1 cellular context compared by ENCODE assay signal in the genomic region with DNA sequence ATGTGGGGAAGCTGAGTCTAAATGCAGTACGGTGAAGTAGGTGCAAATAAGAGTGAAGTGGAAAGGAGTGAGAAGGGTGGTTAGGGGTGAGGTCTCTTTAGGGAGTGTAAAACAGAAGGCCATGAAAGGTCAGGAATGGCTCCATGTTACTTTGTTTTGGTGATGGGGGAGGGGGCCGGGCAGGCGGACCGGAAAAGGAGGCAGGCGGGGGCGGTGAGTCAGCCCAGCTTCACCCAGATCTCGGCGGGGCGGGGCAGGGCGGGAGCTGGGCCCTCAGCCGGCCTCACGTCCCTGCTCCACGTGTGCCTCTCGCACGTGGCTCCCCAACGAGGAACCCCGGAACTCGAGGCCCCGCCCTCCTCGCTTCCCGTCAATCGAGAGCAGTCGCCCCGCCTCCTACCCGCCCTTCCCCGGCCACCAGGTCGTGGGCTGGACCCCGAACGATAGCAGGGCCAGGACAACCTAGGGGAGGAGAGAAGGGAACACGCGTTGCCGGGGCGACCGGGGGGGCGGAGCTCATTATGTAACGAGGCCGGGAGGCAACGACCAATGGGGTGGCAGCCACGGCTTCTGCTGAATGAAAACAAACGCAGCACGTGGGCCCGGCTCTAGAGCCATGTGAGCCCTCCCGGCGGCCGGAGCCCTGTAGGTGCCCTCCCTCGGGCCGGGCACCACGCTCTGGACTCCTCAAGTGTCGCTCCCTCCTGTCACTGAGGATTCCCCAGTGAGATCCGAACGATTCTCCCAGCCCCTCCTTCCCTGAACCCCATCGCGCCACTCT.
A peak's percentile ranks its signal among the peaks of the same experiment; 100 is the strongest.
TF ChIP-seq lines count a peak whose summit lies in the region.

No MANE protein-coding gene starts in this region.

TF ChIP-seq in HepG2, 621 proteins besides CTCF, POLR2A, EP300 and RAD21 (continued from another document and continues in another):
- TF ChIP-seq TP53 (CRISPR knock-in tag; conservative IDR thresholded peaks at IDR 0.05): peak; percentile 26; the same call in 1 of the 2 replicates
- peak; percentile 98 for TF ChIP-seq ZNF547 (CRISPR knock-in tag; IDR thresholded peaks at IDR 0.05)
- peak; percentile 99 for TF ChIP-seq U2AF2 (IDR thresholded peaks at IDR 0.05; ENCODE audit: low read depth, low read length)
- peak; percentile 45; the same call in 1 of the 2 replicates for TF ChIP-seq ZBTB3 (CRISPR knock-in tag; IDR thresholded peaks at IDR 0.05; ENCODE audit: borderline replicate concordance, low read depth)
- TF ChIP-seq ZNF510 (CRISPR knock-in tag; IDR thresholded peaks at IDR 0.05; ENCODE audit: low read depth): 0 out of 2 replicates have a peak, but pooled peaks have one; percentile 39
- peak; percentile 65; the same call in 1 of the 2 replicates for TF ChIP-seq REPIN1 (CRISPR knock-in tag; IDR thresholded peaks at IDR 0.05; ENCODE audit: borderline replicate concordance, low read depth)
- TF ChIP-seq TOPORS (CRISPR knock-in tag; IDR thresholded peaks at IDR 0.05): peak; percentile 83; the same call in 1 of the 2 replicates
- no peak for TF ChIP-seq STAG1 (CRISPR knock-in tag; IDR thresholded peaks at IDR 0.05)
- no peak for TF ChIP-seq PTBP1 (IDR thresholded peaks at IDR 0.05; ENCODE audit: low read depth, low read length, poor library complexity, severe bottlenecking)
- TF ChIP-seq SP140L (CRISPR knock-in tag; IDR thresholded peaks at IDR 0.05; ENCODE audit: borderline replicate concordance): peak; percentile 93; the same call in 1 of the 2 replicates
- peak; percentile 94; the same call in 1 of the 2 replicates for TF ChIP-seq HOXD1 (CRISPR knock-in tag; IDR thresholded peaks at IDR 0.05)
- TF ChIP-seq ZNF589 (CRISPR knock-in tag; conservative IDR thresholded peaks at IDR 0.05): peak; percentile 98
- peak; percentile 93 for TF ChIP-seq NCOA1 (CRISPR knock-in tag; IDR thresholded peaks at IDR 0.05)
- peak; percentile 29; the same call in 1 of the 2 replicates for TF ChIP-seq SNAI1 (CRISPR knock-in tag; IDR thresholded peaks at IDR 0.05; ENCODE audit: borderline replicate concordance)
- TF ChIP-seq ARID2 (CRISPR knock-in tag; IDR thresholded peaks at IDR 0.05; ENCODE audit: borderline replicate concordance): peak; percentile 84; the same call in 1 of the 2 replicates
- 0 out of 2 replicates have a peak, but pooled peaks have one; percentile 13 for TF ChIP-seq SETDB1 (CRISPR knock-in tag; IDR thresholded peaks at IDR 0.05; ENCODE audit: borderline replicate concordance)
- TF ChIP-seq FOXM1 (CRISPR knock-in tag; IDR thresholded peaks at IDR 0.05): no peak
- TF ChIP-seq ZNF33B (CRISPR knock-in tag; IDR thresholded peaks at IDR 0.05): peak; percentile 80
- TF ChIP-seq, protein P1, sequence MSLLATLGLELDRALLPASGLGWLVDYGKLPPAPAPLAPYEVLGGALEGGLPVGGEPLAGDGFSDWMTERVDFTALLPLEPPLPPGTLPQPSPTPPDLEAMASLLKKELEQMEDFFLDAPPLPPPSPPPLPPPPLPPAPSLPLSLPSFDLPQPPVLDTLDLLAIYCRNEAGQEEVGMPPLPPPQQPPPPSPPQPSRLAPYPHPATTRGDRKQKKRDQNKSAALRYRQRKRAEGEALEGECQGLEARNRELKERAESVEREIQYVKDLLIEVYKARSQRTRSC (CRISPR knock-in tag; IDR thresholded peaks at IDR 0.05; ENCODE audit: low read depth): 0 out of 2 replicates have a peak, but pooled peaks have one; percentile 72
- TF ChIP-seq ZNF30 (CRISPR knock-in tag; IDR thresholded peaks at IDR 0.05): 0 out of 2 replicates have a peak, but pooled peaks have one; percentile 76
- peak; percentile 96 for TF ChIP-seq TARDBP (CRISPR knock-in tag; IDR thresholded peaks at IDR 0.05)
- peak; percentile 71; the same call in 1 of the 2 replicates for TF ChIP-seq ZFP41 (CRISPR knock-in tag; IDR thresholded peaks at IDR 0.05; ENCODE audit: borderline replicate concordance)
- TF ChIP-seq SCMH1 (CRISPR knock-in tag; IDR thresholded peaks at IDR 0.05; ENCODE audit: borderline replicate concordance): no peak
- peak; percentile 97 for TF ChIP-seq ZNF343 (CRISPR knock-in tag; IDR thresholded peaks at IDR 0.05)
- TF ChIP-seq, protein P2, sequence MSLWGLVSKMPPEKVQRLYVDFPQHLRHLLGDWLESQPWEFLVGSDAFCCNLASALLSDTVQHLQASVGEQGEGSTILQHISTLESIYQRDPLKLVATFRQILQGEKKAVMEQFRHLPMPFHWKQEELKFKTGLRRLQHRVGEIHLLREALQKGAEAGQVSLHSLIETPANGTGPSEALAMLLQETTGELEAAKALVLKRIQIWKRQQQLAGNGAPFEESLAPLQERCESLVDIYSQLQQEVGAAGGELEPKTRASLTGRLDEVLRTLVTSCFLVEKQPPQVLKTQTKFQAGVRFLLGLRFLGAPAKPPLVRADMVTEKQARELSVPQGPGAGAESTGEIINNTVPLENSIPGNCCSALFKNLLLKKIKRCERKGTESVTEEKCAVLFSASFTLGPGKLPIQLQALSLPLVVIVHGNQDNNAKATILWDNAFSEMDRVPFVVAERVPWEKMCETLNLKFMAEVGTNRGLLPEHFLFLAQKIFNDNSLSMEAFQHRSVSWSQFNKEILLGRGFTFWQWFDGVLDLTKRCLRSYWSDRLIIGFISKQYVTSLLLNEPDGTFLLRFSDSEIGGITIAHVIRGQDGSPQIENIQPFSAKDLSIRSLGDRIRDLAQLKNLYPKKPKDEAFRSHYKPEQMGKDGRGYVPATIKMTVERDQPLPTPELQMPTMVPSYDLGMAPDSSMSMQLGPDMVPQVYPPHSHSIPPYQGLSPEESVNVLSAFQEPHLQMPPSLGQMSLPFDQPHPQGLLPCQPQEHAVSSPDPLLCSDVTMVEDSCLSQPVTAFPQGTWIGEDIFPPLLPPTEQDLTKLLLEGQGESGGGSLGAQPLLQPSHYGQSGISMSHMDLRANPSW (CRISPR knock-in tag; IDR thresholded peaks at IDR 0.05; ENCODE audit: borderline replicate concordance): no peak
- TF ChIP-seq ZNF430 (CRISPR knock-in tag; IDR thresholded peaks at IDR 0.05): peak; percentile 81
- TF ChIP-seq, protein P3, sequence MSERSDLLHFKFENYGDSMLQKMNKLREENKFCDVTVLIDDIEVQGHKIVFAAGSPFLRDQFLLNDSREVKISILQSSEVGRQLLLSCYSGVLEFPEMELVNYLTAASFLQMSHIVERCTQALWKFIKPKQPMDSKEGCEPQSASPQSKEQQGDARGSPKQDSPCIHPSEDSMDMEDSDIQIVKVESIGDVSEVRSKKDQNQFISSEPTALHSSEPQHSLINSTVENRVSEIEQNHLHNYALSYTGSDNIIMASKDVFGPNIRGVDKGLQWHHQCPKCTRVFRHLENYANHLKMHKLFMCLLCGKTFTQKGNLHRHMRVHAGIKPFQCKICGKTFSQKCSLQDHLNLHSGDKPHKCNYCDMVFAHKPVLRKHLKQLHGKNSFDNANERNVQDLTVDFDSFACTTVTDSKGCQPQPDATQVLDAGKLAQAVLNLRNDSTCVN (CRISPR knock-in tag; IDR thresholded peaks at IDR 0.05; ENCODE audit: borderline replicate concordance): peak; percentile 95
- no peak for TF ChIP-seq SMC3 (IDR thresholded peaks at IDR 0.05; ENCODE audit: low read length)
- TF ChIP-seq, protein P4, sequence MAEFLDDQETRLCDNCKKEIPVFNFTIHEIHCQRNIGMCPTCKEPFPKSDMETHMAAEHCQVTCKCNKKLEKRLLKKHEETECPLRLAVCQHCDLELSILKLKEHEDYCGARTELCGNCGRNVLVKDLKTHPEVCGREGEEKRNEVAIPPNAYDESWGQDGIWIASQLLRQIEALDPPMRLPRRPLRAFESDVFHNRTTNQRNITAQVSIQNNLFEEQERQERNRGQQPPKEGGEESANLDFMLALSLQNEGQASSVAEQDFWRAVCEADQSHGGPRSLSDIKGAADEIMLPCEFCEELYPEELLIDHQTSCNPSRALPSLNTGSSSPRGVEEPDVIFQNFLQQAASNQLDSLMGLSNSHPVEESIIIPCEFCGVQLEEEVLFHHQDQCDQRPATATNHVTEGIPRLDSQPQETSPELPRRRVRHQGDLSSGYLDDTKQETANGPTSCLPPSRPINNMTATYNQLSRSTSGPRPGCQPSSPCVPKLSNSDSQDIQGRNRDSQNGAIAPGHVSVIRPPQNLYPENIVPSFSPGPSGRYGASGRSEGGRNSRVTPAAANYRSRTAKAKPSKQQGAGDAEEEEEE (CRISPR knock-in tag; IDR thresholded peaks at IDR 0.05; ENCODE audit: borderline replicate concordance): peak; percentile 99
- TF ChIP-seq EED (CRISPR knock-in tag; IDR thresholded peaks at IDR 0.05): peak; percentile 94
- TF ChIP-seq DMAP1 (CRISPR knock-in tag; IDR thresholded peaks at IDR 0.05): peak; percentile 98
- TF ChIP-seq, protein P5, sequence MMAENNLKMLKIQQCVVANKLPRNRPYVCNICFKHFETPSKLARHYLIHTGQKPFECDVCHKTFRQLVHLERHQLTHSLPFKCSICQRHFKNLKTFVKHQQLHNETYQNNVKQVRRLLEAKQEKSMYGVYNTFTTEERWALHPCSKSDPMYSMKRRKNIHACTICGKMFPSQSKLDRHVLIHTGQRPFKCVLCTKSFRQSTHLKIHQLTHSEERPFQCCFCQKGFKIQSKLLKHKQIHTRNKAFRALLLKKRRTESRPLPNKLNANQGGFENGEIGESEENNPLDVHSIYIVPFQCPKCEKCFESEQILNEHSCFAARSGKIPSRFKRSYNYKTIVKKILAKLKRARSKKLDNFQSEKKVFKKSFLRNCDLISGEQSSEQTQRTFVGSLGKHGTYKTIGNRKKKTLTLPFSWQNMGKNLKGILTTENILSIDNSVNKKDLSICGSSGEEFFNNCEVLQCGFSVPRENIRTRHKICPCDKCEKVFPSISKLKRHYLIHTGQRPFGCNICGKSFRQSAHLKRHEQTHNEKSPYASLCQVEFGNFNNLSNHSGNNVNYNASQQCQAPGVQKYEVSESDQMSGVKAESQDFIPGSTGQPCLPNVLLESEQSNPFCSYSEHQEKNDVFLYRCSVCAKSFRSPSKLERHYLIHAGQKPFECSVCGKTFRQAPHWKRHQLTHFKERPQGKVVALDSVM (CRISPR knock-in tag; IDR thresholded peaks at IDR 0.05): peak; percentile 46; the same call in 1 of the 2 replicates
- TF ChIP-seq, protein P6, sequence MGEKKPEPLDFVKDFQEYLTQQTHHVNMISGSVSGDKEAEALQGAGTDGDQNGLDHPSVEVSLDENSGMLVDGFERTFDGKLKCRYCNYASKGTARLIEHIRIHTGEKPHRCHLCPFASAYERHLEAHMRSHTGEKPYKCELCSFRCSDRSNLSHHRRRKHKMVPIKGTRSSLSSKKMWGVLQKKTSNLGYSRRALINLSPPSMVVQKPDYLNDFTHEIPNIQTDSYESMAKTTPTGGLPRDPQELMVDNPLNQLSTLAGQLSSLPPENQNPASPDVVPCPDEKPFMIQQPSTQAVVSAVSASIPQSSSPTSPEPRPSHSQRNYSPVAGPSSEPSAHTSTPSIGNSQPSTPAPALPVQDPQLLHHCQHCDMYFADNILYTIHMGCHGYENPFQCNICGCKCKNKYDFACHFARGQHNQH (CRISPR knock-in tag; IDR thresholded peaks at IDR 0.05): peak; percentile 99
- no peak for TF ChIP-seq ZNF562 (CRISPR knock-in tag; IDR thresholded peaks at IDR 0.05; ENCODE audit: borderline replicate concordance)
- TF ChIP-seq MIER2 (CRISPR knock-in tag; IDR thresholded peaks at IDR 0.05): peak; percentile 75
- TF ChIP-seq SPEN (CRISPR knock-in tag; IDR thresholded peaks at IDR 0.05; ENCODE audit: low read depth): peak; percentile 98; the same call in 1 of the 2 replicates
- TF ChIP-seq DNMT1 (CRISPR knock-in tag; IDR thresholded peaks at IDR 0.05): peak; percentile 98
- TF ChIP-seq HIVEP1 (CRISPR knock-in tag; IDR thresholded peaks at IDR 0.05): peak; percentile 99
- TF ChIP-seq, protein P7, sequence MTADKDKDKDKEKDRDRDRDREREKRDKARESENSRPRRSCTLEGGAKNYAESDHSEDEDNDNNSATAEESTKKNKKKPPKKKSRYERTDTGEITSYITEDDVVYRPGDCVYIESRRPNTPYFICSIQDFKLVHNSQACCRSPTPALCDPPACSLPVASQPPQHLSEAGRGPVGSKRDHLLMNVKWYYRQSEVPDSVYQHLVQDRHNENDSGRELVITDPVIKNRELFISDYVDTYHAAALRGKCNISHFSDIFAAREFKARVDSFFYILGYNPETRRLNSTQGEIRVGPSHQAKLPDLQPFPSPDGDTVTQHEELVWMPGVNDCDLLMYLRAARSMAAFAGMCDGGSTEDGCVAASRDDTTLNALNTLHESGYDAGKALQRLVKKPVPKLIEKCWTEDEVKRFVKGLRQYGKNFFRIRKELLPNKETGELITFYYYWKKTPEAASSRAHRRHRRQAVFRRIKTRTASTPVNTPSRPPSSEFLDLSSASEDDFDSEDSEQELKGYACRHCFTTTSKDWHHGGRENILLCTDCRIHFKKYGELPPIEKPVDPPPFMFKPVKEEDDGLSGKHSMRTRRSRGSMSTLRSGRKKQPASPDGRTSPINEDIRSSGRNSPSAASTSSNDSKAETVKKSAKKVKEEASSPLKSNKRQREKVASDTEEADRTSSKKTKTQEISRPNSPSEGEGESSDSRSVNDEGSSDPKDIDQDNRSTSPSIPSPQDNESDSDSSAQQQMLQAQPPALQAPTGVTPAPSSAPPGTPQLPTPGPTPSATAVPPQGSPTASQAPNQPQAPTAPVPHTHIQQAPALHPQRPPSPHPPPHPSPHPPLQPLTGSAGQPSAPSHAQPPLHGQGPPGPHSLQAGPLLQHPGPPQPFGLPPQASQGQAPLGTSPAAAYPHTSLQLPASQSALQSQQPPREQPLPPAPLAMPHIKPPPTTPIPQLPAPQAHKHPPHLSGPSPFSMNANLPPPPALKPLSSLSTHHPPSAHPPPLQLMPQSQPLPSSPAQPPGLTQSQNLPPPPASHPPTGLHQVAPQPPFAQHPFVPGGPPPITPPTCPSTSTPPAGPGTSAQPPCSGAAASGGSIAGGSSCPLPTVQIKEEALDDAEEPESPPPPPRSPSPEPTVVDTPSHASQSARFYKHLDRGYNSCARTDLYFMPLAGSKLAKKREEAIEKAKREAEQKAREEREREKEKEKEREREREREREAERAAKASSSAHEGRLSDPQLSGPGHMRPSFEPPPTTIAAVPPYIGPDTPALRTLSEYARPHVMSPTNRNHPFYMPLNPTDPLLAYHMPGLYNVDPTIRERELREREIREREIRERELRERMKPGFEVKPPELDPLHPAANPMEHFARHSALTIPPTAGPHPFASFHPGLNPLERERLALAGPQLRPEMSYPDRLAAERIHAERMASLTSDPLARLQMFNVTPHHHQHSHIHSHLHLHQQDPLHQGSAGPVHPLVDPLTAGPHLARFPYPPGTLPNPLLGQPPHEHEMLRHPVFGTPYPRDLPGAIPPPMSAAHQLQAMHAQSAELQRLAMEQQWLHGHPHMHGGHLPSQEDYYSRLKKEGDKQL (CRISPR knock-in tag; IDR thresholded peaks at IDR 0.05; ENCODE audit: low read depth): peak; percentile 91
- 0 out of 2 replicates have a peak, but pooled peaks have one; percentile 66 for TF ChIP-seq ZNF777 (CRISPR knock-in tag; IDR thresholded peaks at IDR 0.05)
- no peak for TF ChIP-seq ZNF577 (CRISPR knock-in tag; IDR thresholded peaks at IDR 0.05; ENCODE audit: borderline replicate concordance, low read depth)
- TF ChIP-seq EHMT2 (IDR thresholded peaks at IDR 0.05; ENCODE audit: borderline replicate concordance, low read depth, low read length): no peak
- TF ChIP-seq, protein P8, sequence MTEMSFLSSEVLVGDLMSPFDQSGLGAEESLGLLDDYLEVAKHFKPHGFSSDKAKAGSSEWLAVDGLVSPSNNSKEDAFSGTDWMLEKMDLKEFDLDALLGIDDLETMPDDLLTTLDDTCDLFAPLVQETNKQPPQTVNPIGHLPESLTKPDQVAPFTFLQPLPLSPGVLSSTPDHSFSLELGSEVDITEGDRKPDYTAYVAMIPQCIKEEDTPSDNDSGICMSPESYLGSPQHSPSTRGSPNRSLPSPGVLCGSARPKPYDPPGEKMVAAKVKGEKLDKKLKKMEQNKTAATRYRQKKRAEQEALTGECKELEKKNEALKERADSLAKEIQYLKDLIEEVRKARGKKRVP (CRISPR knock-in tag; IDR thresholded peaks at IDR 0.05): peak in 1 of 2 experiments; percentile 88; a peak in 2 of 4 replicates
- peak; percentile 93; the same call in 1 of the 2 replicates for TF ChIP-seq ZNF563 (CRISPR knock-in tag; IDR thresholded peaks at IDR 0.05)
- peak; percentile 90 for TF ChIP-seq WIZ (CRISPR knock-in tag; IDR thresholded peaks at IDR 0.05)
- TF ChIP-seq KLF11 (CRISPR knock-in tag; IDR thresholded peaks at IDR 0.05): peak; percentile 99
